10 cellular contexts compared by ENCODE assay signal in the genomic region with DNA sequence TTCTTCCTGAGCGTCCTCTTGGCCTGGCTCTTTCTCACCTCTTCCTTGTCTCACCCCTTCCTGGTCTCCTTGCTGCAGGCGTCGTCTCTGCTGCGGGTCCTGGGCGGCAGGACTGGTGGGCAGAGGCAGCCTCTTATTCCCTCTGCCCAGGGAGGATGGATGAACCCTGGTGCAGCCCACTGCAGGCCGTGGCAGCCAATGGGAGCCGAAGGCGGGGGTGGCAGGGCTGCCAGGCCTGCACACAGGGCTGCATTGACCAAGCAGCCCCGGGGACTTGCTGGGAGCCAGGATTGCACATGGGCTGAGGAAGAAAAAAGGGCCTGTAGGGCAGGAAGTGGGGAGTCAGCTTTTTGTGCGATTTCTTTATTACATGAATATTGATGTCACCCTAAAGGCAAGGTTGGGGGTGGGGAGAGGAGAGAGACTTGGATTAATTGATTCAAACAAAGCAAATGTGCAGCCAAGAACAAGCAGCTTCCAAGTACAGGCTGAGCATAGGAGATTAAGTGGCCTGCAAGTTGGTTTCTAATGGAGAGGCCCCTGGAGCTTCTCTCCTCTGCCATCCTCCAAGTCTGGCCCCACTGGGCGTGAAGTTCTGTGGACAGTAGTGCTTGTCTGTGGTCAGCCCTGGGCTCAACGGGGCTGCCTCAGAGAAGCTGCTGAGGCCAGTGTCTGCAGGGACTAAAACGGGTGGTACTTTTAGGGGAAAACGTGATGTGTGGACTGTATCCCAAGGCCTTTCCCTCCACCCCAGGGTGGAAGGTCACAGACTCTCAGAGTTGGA. TPM values are rescaled to one million over a fixed set of nuclear protein-coding genes. Genes with fewer than 3 reads are reported as not detected.
DNase-seq lines count a peak whose midpoint lies in the region; ATAC-seq and TF ChIP-seq lines count a peak whose summit lies in the region.
"Had no signal": no experiment of that assay in that cellular context is flagged by ENCODE, and none has a peak within 500 bp of the region (broad histone marks: within the 10 kb centered on the region; RNA-seq: fewer than 3 reads in every experiment).

A gene (minus strand): TSS at position 108 of the 784 bp plus-strand sequence. CDS start 2,667 bp downstream, outside the sequence.

- DNase-seq in breast epithelium (ENCODE audit: low spot score in 2 of 2) (peak in 1 of 2 donors; percentile 33), MCF 10A (ENCODE audit: unreplicated experiment) (no peak), body of pancreas (peak in 1 of 4 donors; percentile 22), midbrain (lab: John Stamatoyannopoulos, UW) (peak; percentile 95), activated gamma-delta T cell (lab: John Stamatoyannopoulos, UW) (no peak), GF-D8 (lab: John Stamatoyannopoulos, UW) (no peak)
- DNase-seq: cerebellar nuclear complex had no signal

- TF ChIP-seq CTCF in breast epithelium (IDR thresholded peaks at IDR 0.05) (no peak), MCF 10A (IDR thresholded peaks at IDR 0.05; ENCODE audit: unreplicated experiment) (no peak), body of pancreas (IDR thresholded peaks at IDR 0.05) (no peak)

- POLR2A ChIA-PET in MCF 10A (lab: Yijun Ruan, JAX), result no interaction called here

- H3K27me3 ChIP-seq in breast epithelium (no peaks in the 10 kb centered on the region), body of pancreas (no peaks in the 10 kb centered on the region)
- H3K27me3 ChIP-seq: upper lobe of left lung had no signal

- no peaks in the 10 kb centered on the region for H3K4me1 Mint-ChIP-seq in MCF 10A (ENCODE audit: insufficient read depth, unreplicated experiment)

- WGBS in body of pancreas, 2 donors, result 64% methylated on average over 14 of the region's 14 CpGs
- 63% methylated on average over 14 of the region's 14 CpGs for WGBS in urinary bladder

- H3K4me1 ChIP-seq in breast epithelium (no peaks in the 10 kb centered on the region), body of pancreas (peaks cover 4% of the 10 kb centered on the region), urinary bladder (ENCODE audit: insufficient read depth) (no peaks in the 10 kb centered on the region)

- H3K36me3 ChIP-seq in breast epithelium (no peaks in the 10 kb centered on the region), body of pancreas (replicated peaks in 1 of 2; ENCODE audit: insufficient read depth in 1 of 2, low read depth in 2 of 2) (no peaks in the 10 kb centered on the region), urinary bladder (ENCODE audit: insufficient read depth) (no peaks in the 10 kb centered on the region)
- H3K36me3 ChIP-seq: upper lobe of left lung had no signal

- no peak within 1 kb of the TSS for H3K4me3 Mint-ChIP-seq in MCF 10A (ENCODE audit: unreplicated experiment)

- BruUV-seq in MCF 10A (replicated peaks; lab: Mats Ljungman, UMichigan), result no TSS peak

- no peak within 1 kb of the TSS for H3K27ac Mint-ChIP-seq in MCF 10A (ENCODE audit: low read depth, unreplicated experiment)

- peak within 1 kb of the TSS in 2 of 3 donors; percentile 37 to 52 for H3K4me3 ChIP-seq in breast epithelium
- no peak within 1 kb of the TSS for H3K4me3 ChIP-seq in body of pancreas
- H3K4me3 ChIP-seq in urinary bladder (ENCODE audit: low read depth, low read length), result no peak within 1 kb of the TSS
- H3K4me3 ChIP-seq: upper lobe of left lung had no signal

- intact Hi-C loops in breast epithelium (cut with DNase I; ENCODE audit: low total_unique reads), result no loop called here
- intact Hi-C loops in MCF 10A (cut with micrococcal nuclease), result no loop called here
- intact Hi-C loops in body of pancreas (cut with DNase I), result no loop called here

- TF ChIP-seq POLR2A in breast epithelium (IDR thresholded peaks at IDR 0.05), result no peak
- TF ChIP-seq POLR2A in body of pancreas (IDR thresholded peaks at IDR 0.05), result no peak

- H3K9me3 ChIP-seq in breast epithelium, result no peaks in the 10 kb centered on the region
- H3K9me3 ChIP-seq in body of pancreas, result no peaks in the 10 kb centered on the region
- H3K9me3 ChIP-seq: upper lobe of left lung had no signal

- ATAC-seq in body of pancreas (peak; percentile 33), HG03354 (IDR thresholded peaks at IDR 0.05; ENCODE audit: poor library complexity, severe bottlenecking, unreplicated experiment) (no peak)

- CTCF ChIA-PET in MCF 10A (lab: Yijun Ruan, JAX), result no interaction called here

- no peaks in the 10 kb centered on the region for H3K9me3 Mint-ChIP-seq in MCF 10A (ENCODE audit: unreplicated experiment)

- peaks cover 20% of the 10 kb centered on the region for H3K27me3 Mint-ChIP-seq in MCF 10A (ENCODE audit: insufficient read depth, unreplicated experiment)

- H3K27ac ChIP-seq in breast epithelium (peak within 1 kb of the TSS; percentile 52 to 57), body of pancreas (peak within 1 kb of the TSS in 1 of 4 donors; percentile 45), urinary bladder (ENCODE audit: low read depth) (no peak within 1 kb of the TSS)

- no peaks in the 10 kb centered on the region for H3K36me3 Mint-ChIP-seq in MCF 10A (ENCODE audit: insufficient read depth, unreplicated experiment)

RNA-seq across cellular contexts. Expression of the gene that starts here (rescaled TPM):
- total RNA-seq in breast epithelium (100 to 1,000 TPM in 1 of 3 donors, 10 to 100 TPM in 2; 25.6 to 242 (median 61.3) TPM), MCF 10A (2022) (not detected in 2 replicates), body of pancreas (10 to 100 TPM in 1 of 2 donors, 1 to 10 TPM in 1; 2.6 to 33.9 TPM), urinary bladder (31.9 TPM)
- polyA plus RNA-seq in urinary bladder, result 12.4 TPM

Comparison
In these comparisons a context has a peak if more than half of its experiments do, and no peak if none do; other contexts are left out.
1. H3K4me3 ChIP-seq: peak in breast epithelium (2 of 3); none in body of pancreas (0 of 2) and urinary bladder (single experiment).